In the genomic region with DNA sequence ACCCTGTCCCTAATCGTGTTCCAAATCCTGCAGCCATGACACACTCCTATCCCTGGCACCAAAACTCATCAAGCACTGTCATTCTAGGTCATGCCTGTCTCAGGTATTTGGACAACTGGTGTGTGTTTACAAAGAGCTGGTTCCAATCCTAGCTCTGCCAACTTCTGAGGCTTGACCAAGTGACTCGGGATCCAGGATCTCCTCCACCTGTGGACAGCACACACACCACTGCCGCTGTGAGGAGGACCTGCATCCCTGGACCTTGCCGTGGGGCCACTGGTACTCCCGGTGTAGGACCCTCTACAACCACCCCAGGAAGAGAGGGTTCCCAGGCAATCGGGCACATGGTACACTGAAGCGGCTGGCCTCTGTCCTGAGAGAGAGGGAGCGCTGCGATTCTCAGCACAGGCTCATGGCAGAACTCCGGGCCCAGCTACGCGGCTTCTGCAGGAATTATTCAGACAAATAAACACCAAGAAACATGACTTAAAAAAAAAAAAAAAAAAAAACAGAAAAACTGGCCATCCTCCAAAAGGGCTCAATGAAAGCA, we compare ENCODE assay signal across 22 cellular contexts. TPM values are rescaled to one million over a fixed set of nuclear protein-coding genes. Genes with fewer than 3 reads are reported as not detected.
DNase-seq lines count a peak whose midpoint lies in the region; ATAC-seq and TF ChIP-seq lines count a peak whose summit lies in the region.
"Had no signal": no experiment of that assay in that cellular context is flagged by ENCODE, and none has a peak within 500 bp of the region (broad histone marks: within the 10 kb centered on the region; RNA-seq: fewer than 3 reads in every experiment).

No MANE protein-coding gene starts in this region.

- TF ChIP-seq CTCF in endothelial cell (IDR thresholded peaks at IDR 0.05; ENCODE audit: unreplicated experiment) (no peak), osteoblast (IDR thresholded peaks at IDR 0.05; ENCODE audit: extremely low read depth, low read depth, low read length) (no peak)

- H3K27ac Mint-ChIP-seq in activated naive CD4-positive, alpha-beta T cell treated with anti-CD3 and anti-CD28 coated beads for 36 hours = peak overlapping the region; percentile 61
- H3K27ac Mint-ChIP-seq in endothelial cell (ENCODE audit: unreplicated experiment) = peak overlapping the region; percentile 19
- H3K27ac Mint-ChIP-seq in T-cell = no peak overlapping the region
- H3K27ac Mint-ChIP-seq: B cell, HFFc6, IgD-negative memory B cell had no signal

- no peak for DNase-seq in activated naive CD4-positive, alpha-beta T cell treated with anti-CD3 and anti-CD28 coated beads for 36 hours
- no peak for DNase-seq in activated naive CD4-positive, alpha-beta T cell treated with anti-CD3 and anti-CD28 coated beads, Interleukin-2, amount 50 U/mL, for 16 hours
- no peak for DNase-seq in endothelial cell (ENCODE audit: low spot score)
- peak; percentile 3 for DNase-seq in osteoblast (ENCODE audit: insufficient read length, low spot score, missing footprints)
- DNase-seq in T-cell = no peak
- no peak for DNase-seq in SIG-M5 treated with dmso at 0.1 percent for 504 hours (lab: John Stamatoyannopoulos, UW; ENCODE audit: unreplicated experiment)
- DNase-seq: activated CD4-positive, alpha-beta T cell treated with anti-CD3 and anti-CD28 coated beads, Interleukin-2, amount 50 U/mL, for 4 hours; activated effector memory CD4-positive, alpha-beta T cell treated with anti-CD3 and anti-CD28 coated beads, Interleukin-2, amount 50 U/mL, for 16 hours; amniotic stem cell; HFFc6; left lung; NCI-H146; NCI-H69; spleen; stimulated activated CD4-positive, alpha-beta T cell treated with anti-CD3 and anti-CD28 coated beads, Interleukin-4, amount 100 ng/mL, for 4 hours; T-helper 1 cell had no signal

- H3K79me2 ChIP-seq in osteoblast (ENCODE audit: insufficient read depth, low read length) = peaks cover 77% of the 10 kb centered on the region

- H3K9me3 ChIP-seq in osteoblast (ENCODE audit: low read depth, low read length) (no peaks in the 10 kb centered on the region), stomach smooth muscle (ENCODE audit: control insufficient read depth in 2 of 2, low read length in 2 of 2) (no peaks in the 10 kb centered on the region)
- H3K9me3 ChIP-seq: left lung, spleen had no signal

- POLR2A ChIA-PET in T-cell (lab: Charles Lee) = no interaction called here

- peak overlapping the region in 1 of 2 donors; percentile 36 for H3K9ac ChIP-seq in stomach smooth muscle (ENCODE audit: low read length in 2 of 2)

- H2AFZ ChIP-seq in osteoblast (ENCODE audit: low read length) = no peak overlapping the region

- ATAC-seq in T-cell (replicated peaks in 1 of 4) = no peak
- no peak for ATAC-seq in GM18505 (IDR thresholded peaks at IDR 0.05; ENCODE audit: unreplicated experiment)
- ATAC-seq: Right ventricle myocardium inferior had no signal

- H3K36me3 ChIP-seq in osteoblast (ENCODE audit: insufficient read depth, low read length) = peaks cover 50% of the 10 kb centered on the region
- H3K36me3 ChIP-seq in stomach smooth muscle (ENCODE audit: control insufficient read depth in 2 of 2, insufficient read depth in 2 of 2, low read length in 2 of 2) = peaks cover 13 to 23% of the 10 kb centered on the region in 2 donors

- H3K27me3 Mint-ChIP-seq in activated naive CD4-positive, alpha-beta T cell treated with anti-CD3 and anti-CD28 coated beads for 36 hours (ENCODE audit: low read depth) = no peaks in the 10 kb centered on the region
- H3K27me3 Mint-ChIP-seq in endothelial cell (ENCODE audit: unreplicated experiment) = peaks cover 7% of the 10 kb centered on the region
- no peaks in the 10 kb centered on the region for H3K27me3 Mint-ChIP-seq in T-cell
- H3K27me3 Mint-ChIP-seq: B cell, IgD-negative memory B cell had no signal

- H3K4me1 Mint-ChIP-seq in activated naive CD4-positive, alpha-beta T cell treated with anti-CD3 and anti-CD28 coated beads for 36 hours (ENCODE audit: low read depth) = peaks cover 9% of the 10 kb centered on the region
- H3K4me1 Mint-ChIP-seq in endothelial cell (ENCODE audit: unreplicated experiment) = peaks cover 13% of the 10 kb centered on the region
- peaks cover 25 to 39% (median 37%) of the 10 kb centered on the region in 3 donors for H3K4me1 Mint-ChIP-seq in T-cell

- peaks cover 43% of the 10 kb centered on the region for H4K20me1 ChIP-seq in osteoblast (ENCODE audit: insufficient read depth, low read length)

- H3K4me3 ChIP-seq in osteoblast (ENCODE audit: insufficient read depth, low read length) (no peak overlapping the region), stomach smooth muscle (ENCODE audit: low read length in 2 of 2) (peak overlapping the region in 1 of 2 donors; percentile 40)
- H3K4me3 ChIP-seq: left lung, spleen had no signal

- H3K9me3 Mint-ChIP-seq in activated naive CD4-positive, alpha-beta T cell treated with anti-CD3 and anti-CD28 coated beads for 36 hours = no peaks in the 10 kb centered on the region
- H3K9me3 Mint-ChIP-seq in endothelial cell (ENCODE audit: unreplicated experiment) (no peaks in the 10 kb centered on the region), T-cell (no peaks in the 10 kb centered on the region)
- H3K9me3 Mint-ChIP-seq: HFFc6, IgD-negative memory B cell had no signal

- H3K27me3 ChIP-seq in osteoblast (ENCODE audit: insufficient read depth, low read length) = no peaks in the 10 kb centered on the region
- H3K27me3 ChIP-seq in stomach smooth muscle (ENCODE audit: control insufficient read depth in 1 of 2, insufficient read depth in 2 of 2, low read length in 2 of 2) = no peaks in the 10 kb centered on the region
- H3K27me3 ChIP-seq: left lung, spleen had no signal

- CTCF ChIA-PET in activated naive CD4-positive, alpha-beta T cell treated with anti-CD3 and anti-CD28 coated beads for 36 hours (lab: Charles Lee) = interaction anchor here (1.6 kb wide), 1 partner anchor 41 kb away, joined by 4 read pairs; no protein-coding TSS in a partner anchor
- CTCF ChIA-PET in T-cell (lab: Charles Lee) = interaction anchor here in 1 of 2 donors (0.5 kb wide), 1 partner anchor 25 kb away, joined by 4 read pairs; no protein-coding TSS in a partner anchor

- no peak overlapping the region for H3K4me3 Mint-ChIP-seq in activated naive CD4-positive, alpha-beta T cell treated with anti-CD3 and anti-CD28 coated beads for 36 hours
- H3K4me3 Mint-ChIP-seq in endothelial cell (ENCODE audit: unreplicated experiment) = no peak overlapping the region
- no peak overlapping the region for H3K4me3 Mint-ChIP-seq in T-cell
- H3K4me3 Mint-ChIP-seq: B cell, HFFc6 had no signal

- TF ChIP-seq POLR2A in GM18505 (IDR thresholded peaks at IDR 0.05; ENCODE audit: borderline replicate concordance, extremely low read depth, insufficient read depth, insufficient read length) = no peak

- peaks cover 25% of the 10 kb centered on the region for H3K36me3 Mint-ChIP-seq in activated naive CD4-positive, alpha-beta T cell treated with anti-CD3 and anti-CD28 coated beads for 36 hours (ENCODE audit: low read depth)
- peaks cover 30% of the 10 kb centered on the region for H3K36me3 Mint-ChIP-seq in endothelial cell (ENCODE audit: low read depth, unreplicated experiment)
- H3K36me3 Mint-ChIP-seq in T-cell = peaks cover 32% of the 10 kb centered on the region

- H3K4me1 ChIP-seq in osteoblast (ENCODE audit: insufficient read depth, low read length) = peaks cover 13% of the 10 kb centered on the region
- H3K4me1 ChIP-seq in stomach smooth muscle (ENCODE audit: control insufficient read depth, insufficient read depth, low read length) = peaks cover 22% of the 10 kb centered on the region

- no peak overlapping the region for H3K4me2 ChIP-seq in osteoblast (ENCODE audit: insufficient read depth, low read length)

- H3K27ac ChIP-seq in osteoblast (ENCODE audit: low read depth, low read length) (no peak overlapping the region), stomach smooth muscle (ENCODE audit: low read length) (peak overlapping the region; percentile 37)
- H3K27ac ChIP-seq: 22Rv1, left lung, spleen had no signal

- intact Hi-C loops in activated naive CD4-positive, alpha-beta T cell treated with anti-CD3 and anti-CD28 coated beads for 36 hours (cut with micrococcal nuclease) = no loop called here

RNA-seq across cellular contexts. Expression of a gene that starts 20.4 kb away (rescaled TPM):
- 10 to 100 TPM; 30.6 to 31.3 TPM for total RNA-seq in activated naive CD4-positive, alpha-beta T cell treated with anti-CD3 and anti-CD28 coated beads for 36 hours
- total RNA-seq in endothelial cell (ENCODE audit: unreplicated experiment) (59.2 TPM), osteoblast (14.7 and 15.9 TPM in 2 replicates), T-cell (10 to 100 TPM; 31.4 to 59.8 (median 57.2) TPM)

Comparison
In these comparisons a context has a peak if more than half of its experiments do, and no peak if none do; other contexts are left out.
1. H3K27ac Mint-ChIP-seq: peak in activated naive CD4-positive, alpha-beta T cell treated with anti-CD3 and anti-CD28 coated beads for 36 hours (single experiment) and endothelial cell (single experiment); none in T-cell (0 of 2).